19 cellular contexts compared by ENCODE assay signal in the genomic region with DNA sequence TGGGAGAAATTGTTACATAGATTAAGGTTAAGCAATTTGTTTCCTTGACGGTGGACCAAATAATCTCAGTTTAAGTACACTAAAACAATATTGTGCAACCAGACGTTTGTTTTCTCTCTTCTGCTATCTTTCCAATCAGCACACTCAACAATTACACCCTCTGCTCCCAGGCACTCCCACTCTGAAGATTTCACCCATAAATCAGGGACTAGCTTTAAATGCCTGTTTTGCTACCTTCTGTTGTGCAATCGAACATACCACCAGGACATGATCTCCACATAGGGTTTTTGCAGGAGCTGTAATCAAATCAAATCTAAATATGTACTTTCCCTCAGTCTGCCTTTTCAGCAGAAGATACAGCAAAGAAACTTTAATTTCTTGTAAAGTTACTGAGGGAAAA.
DNase-seq lines count a peak whose midpoint lies in the region; ATAC-seq, FAIRE-seq and TF ChIP-seq lines count a peak whose summit lies in the region.
"Had no signal": no experiment of that assay in that cellular context is flagged by ENCODE, and none has a peak within 500 bp of the region (broad histone marks: within the 10 kb centered on the region; RNA-seq: fewer than 3 reads in every experiment).

No MANE protein-coding gene starts in this region.

- TF ChIP-seq EP300 in HepG2 (IDR thresholded peaks at IDR 0.05; ENCODE audit: low read depth in 2 of 2, low read length in 2 of 2) (no peak), HepG2 (CRISPR knock-in tag; IDR thresholded peaks at IDR 0.05; ENCODE audit: borderline replicate concordance) (no peak)

- no TSS peak for BruUV-seq in HepG2 (replicated peaks; lab: Mats Ljungman, UMichigan)

- H3K4me3 Mint-ChIP-seq in astrocyte (ENCODE audit: unreplicated experiment), result no peak overlapping the region
- H3K4me3 Mint-ChIP-seq: natural killer cell treated with Interleukin-12 subunit alpha and Interleukin-12 subunit beta and Interleukin-15 and Interleukin-18, amount 100 ng/mL, for 72 hours had no signal

- H3K4me1 ChIP-seq in astrocyte (ENCODE audit: insufficient read depth, low read length) (no peaks in the 10 kb centered on the region), HepG2 (ENCODE audit: insufficient read depth, low read length) (no peaks in the 10 kb centered on the region), adrenal gland (replicated peaks in 1 of 2) (no peaks in the 10 kb centered on the region)
- H3K4me1 ChIP-seq: body of pancreas, HAP-1, right atrium auricular region had no signal

- H3K9me3 Mint-ChIP-seq in astrocyte (ENCODE audit: unreplicated experiment), result peaks cover 6% of the 10 kb centered on the region

- no peaks in the 10 kb centered on the region for H3K4me1 Mint-ChIP-seq in astrocyte (ENCODE audit: low read depth, unreplicated experiment)

- no peaks in the 10 kb centered on the region for H3K36me3 Mint-ChIP-seq in astrocyte (ENCODE audit: low read depth, unreplicated experiment)
- H3K36me3 Mint-ChIP-seq: natural killer cell treated with Interleukin-12 subunit alpha and Interleukin-12 subunit beta and Interleukin-15 and Interleukin-18, amount 100 ng/mL, for 72 hours had no signal

- TF ChIP-seq RAD21 in HepG2 (CRISPR knock-in tag; IDR thresholded peaks at IDR 0.05), result no peak

- WGBS in HepG2 (ENCODE audit: low lambda C conversion rate), result 2% methylated on average over 3 of the region's 3 CpGs
- WGBS in adrenal gland, 4 donors, result 13 to 24% (median 20%) methylated on average over 3 of the region's 3 CpGs

- in situ Hi-C loops in HepG2 (cut with HindIII; ENCODE audit: extremely low pct_ligation_motif_present, low pct_unique_long_range_greater_than_20kb), result no loop called here
- in situ Hi-C loops in GM13977 (cut with MboI; ENCODE audit: low pct_unique_long_range_greater_than_20kb, low sequenced_read_pairs, unreplicated experiment), result no loop called here

- peak; percentile 39 for DNase-seq in AG09309 (ENCODE audit: low read depth)
- DNase-seq in HCEC 1CT, result peak; percentile 58
- peak; percentile 35 for DNase-seq in astrocyte (ENCODE audit: low read depth)
- DNase-seq in HepG2 (ENCODE audit: low spot score), result no peak
- no peak for DNase-seq in GM13977 (ENCODE audit: low spot score)
- DNase-seq in adrenal gland, result no peak
- DNase-seq: activated naive CD4-positive, alpha-beta T cell treated with Interleukin-2 at 50 U/mL for 16 hours; body of pancreas; NCI-H446 treated with DMSO at 0.1 percent for 48 hours; PC-9; stimulated activated CD4-positive, alpha-beta T cell treated with anti-CD3 and anti-CD28 coated beads, Interleukin-2, amount 100 ng/mL, for 48 hours; WERI-Rb-1 had no signal

- H3K9me3 ChIP-seq in astrocyte (ENCODE audit: insufficient read depth, low read depth, low read length) (no peaks in the 10 kb centered on the region), HepG2 (ENCODE audit: low read length) (no peaks in the 10 kb centered on the region), adrenal gland (replicated peaks in 1 of 3) (no peaks in the 10 kb centered on the region)
- H3K9me3 ChIP-seq: body of pancreas, HAP-1 had no signal

- POLR2A ChIA-PET in HepG2 (lab: Yijun Ruan, JAX), result no interaction called here

- H2AFZ ChIP-seq in astrocyte (ENCODE audit: low read depth, low read length) (no peak overlapping the region), HepG2 (ENCODE audit: low read length) (no peak overlapping the region)
- H2AFZ ChIP-seq: PC-9 had no signal

- H4K20me1 ChIP-seq in astrocyte (ENCODE audit: insufficient read depth, low read length) (no peaks in the 10 kb centered on the region), HepG2 (ENCODE audit: insufficient read depth, low read length) (no peaks in the 10 kb centered on the region)

- H3K4me3 ChIP-seq in AG09309 (ENCODE audit: control insufficient read depth, low read depth, low read length), result no peak overlapping the region
- H3K4me3 ChIP-seq in astrocyte (ENCODE audit: insufficient read depth, low read depth, low read length), result no peak overlapping the region
- no peak overlapping the region for H3K4me3 ChIP-seq in HepG2 (replicated peaks in 1 of 3; ENCODE audit: insufficient read depth in 1 of 3, low read depth in 2 of 3, low read length in 3 of 3)
- no peak overlapping the region for H3K4me3 ChIP-seq in adrenal gland
- H3K4me3 ChIP-seq: body of pancreas, HAP-1, K562, lung, PC-9, right atrium auricular region had no signal

- H3K27ac ChIP-seq in astrocyte (ENCODE audit: low read depth, low read length) (no peak overlapping the region), HepG2 (ENCODE audit: extremely low read length, insufficient read depth, low read length) (no peak overlapping the region), adrenal gland (no peak overlapping the region)
- H3K27ac ChIP-seq: body of pancreas, PC-9, right atrium auricular region, WERI-Rb-1 had no signal

- ATAC-seq in HepG2, result no peak
- ATAC-seq in HG03469 (IDR thresholded peaks at IDR 0.05; ENCODE audit: unreplicated experiment), result no peak
- no peak for ATAC-seq in GM19035 (IDR thresholded peaks at IDR 0.05; ENCODE audit: unreplicated experiment)
- ATAC-seq: body of pancreas; K562; natural killer cell treated with Interleukin-12 subunit alpha and Interleukin-12 subunit beta and Interleukin-15 and Interleukin-18, amount 100 ng/mL, for 72 hours had no signal

- intact Hi-C loops in HepG2 (cut with micrococcal nuclease; ENCODE audit: unreplicated experiment) (no loop called here), adrenal gland (cut with DNase I) (no loop called here)

- H3K36me3 ChIP-seq in astrocyte (ENCODE audit: insufficient read depth, low read length) (no peaks in the 10 kb centered on the region), HepG2 (replicated peaks in 1 of 2; ENCODE audit: control insufficient read depth in 1 of 2, insufficient read depth in 2 of 2, low read length in 2 of 2) (no peaks in the 10 kb centered on the region), adrenal gland (replicated peaks in 1 of 2) (no peaks in the 10 kb centered on the region)
- H3K36me3 ChIP-seq: HAP-1, right atrium auricular region, WERI-Rb-1 had no signal

- H3K27me3 ChIP-seq in astrocyte (ENCODE audit: insufficient read depth, low read length), result no peaks in the 10 kb centered on the region
- H3K27me3 ChIP-seq in HepG2 (ENCODE audit: control insufficient read depth in 1 of 2, insufficient read depth in 2 of 2, low read length in 2 of 2), result no peaks in the 10 kb centered on the region
- H3K27me3 ChIP-seq in adrenal gland, result no peaks in the 10 kb centered on the region
- H3K27me3 ChIP-seq: right atrium auricular region had no signal

- FAIRE-seq in astrocyte (lab: Jason Lieb, UNC) (no peak), HepG2 (lab: Jason Lieb, UNC) (no peak)
- FAIRE-seq: K562 had no signal

- H3K4me2 ChIP-seq in astrocyte (ENCODE audit: low read length) (no peak overlapping the region), HepG2 (ENCODE audit: low read depth, low read length) (no peak overlapping the region)
- H3K4me2 ChIP-seq: PC-9 had no signal

- H3K9ac ChIP-seq in astrocyte (ENCODE audit: low read length) (no peak overlapping the region), HepG2 (ENCODE audit: insufficient read depth, low read depth, low read length) (no peak overlapping the region)

- TF ChIP-seq CTCF in AG09309 (IDR thresholded peaks at IDR 0.05; ENCODE audit: control insufficient read depth, insufficient read depth, low read depth, low read length, missing control alignments), result no peak
- no peak for TF ChIP-seq CTCF in astrocyte (IDR thresholded peaks at IDR 0.05; ENCODE audit: insufficient read depth, low read depth, low read length)
- TF ChIP-seq CTCF in HepG2 (CRISPR knock-in tag; IDR thresholded peaks at IDR 0.05), result no peak
- TF ChIP-seq CTCF in GM13977 (IDR thresholded peaks at IDR 0.05; ENCODE audit: extremely low read depth, insufficient read depth, missing control alignments), result no peak
- no peak for TF ChIP-seq CTCF in adrenal gland (IDR thresholded peaks at IDR 0.05)

- CTCF ChIA-PET in HepG2 (lab: Yijun Ruan, JAX; ENCODE audit: low intra/inter-chr PET ratio, low total read pairs), result no interaction called here

- H3K79me2 ChIP-seq in astrocyte (ENCODE audit: insufficient read depth, low read length) (no peaks in the 10 kb centered on the region), HepG2 (ENCODE audit: insufficient read depth, low read length) (no peaks in the 10 kb centered on the region)

- no peak overlapping the region for H3K27ac Mint-ChIP-seq in astrocyte (ENCODE audit: unreplicated experiment)
- H3K27ac Mint-ChIP-seq: natural killer cell treated with Interleukin-12 subunit alpha and Interleukin-12 subunit beta and Interleukin-15 and Interleukin-18, amount 100 ng/mL, for 72 hours had no signal

- peaks cover 7% of the 10 kb centered on the region for H3K27me3 Mint-ChIP-seq in astrocyte (ENCODE audit: low read depth, unreplicated experiment)

- no peak for TF ChIP-seq POLR2A in HepG2 (IDR thresholded peaks at IDR 0.05; ENCODE audit: insufficient read depth in 1 of 2, low read depth in 2 of 2, low read length in 2 of 2)
- no peak for TF ChIP-seq POLR2A in adrenal gland (IDR thresholded peaks at IDR 0.05)

TF ChIP-seq in HepG2, 621 proteins besides CTCF, POLR2A, EP300 and RAD21:
- no peak for TF ChIP-seq HES4 (CRISPR knock-in tag; IDR thresholded peaks at IDR 0.05; ENCODE audit: borderline replicate concordance)
- TF ChIP-seq SRSF9 (IDR thresholded peaks at IDR 0.05; ENCODE audit: borderline replicate concordance, insufficient read depth, low read depth, low read length, poor library complexity, severe bottlenecking), result no peak
- TF ChIP-seq CEBPB (IDR thresholded peaks at IDR 0.05; ENCODE audit: borderline replicate concordance, low read depth, low read length), result peak; percentile 50; the same call in 1 of the 2 replicates
- TF ChIP-seq, protein P1, sequence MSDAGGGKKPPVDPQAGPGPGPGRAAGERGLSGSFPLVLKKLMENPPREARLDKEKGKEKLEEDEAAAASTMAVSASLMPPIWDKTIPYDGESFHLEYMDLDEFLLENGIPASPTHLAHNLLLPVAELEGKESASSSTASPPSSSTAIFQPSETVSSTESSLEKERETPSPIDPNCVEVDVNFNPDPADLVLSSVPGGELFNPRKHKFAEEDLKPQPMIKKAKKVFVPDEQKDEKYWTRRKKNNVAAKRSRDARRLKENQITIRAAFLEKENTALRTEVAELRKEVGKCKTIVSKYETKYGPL (CRISPR knock-in tag; IDR thresholded peaks at IDR 0.05), result no peak

Comparison
In these comparisons a context has a peak if more than half of its experiments do, and no peak if none do; other contexts are left out.
1. DNase-seq: peak in AG09309 (single experiment), HCEC 1CT (single experiment) and astrocyte (single experiment); none in HepG2 (single experiment), GM13977 (single experiment) and adrenal gland (0 of 7).